1 cellular context compared by ENCODE assay signal in genomic region chr16:10578474-10579316, GRCh38.
A peak's percentile ranks its signal among the peaks of the same experiment; 100 is the strongest.
TF ChIP-seq lines count a peak whose summit lies in the region.

No MANE protein-coding gene starts in this region.

TF ChIP-seq in HepG2, 621 proteins besides CTCF, POLR2A, EP300 and RAD21 (continued from another document and continues in another):
- TF ChIP-seq HNF1B (CRISPR knock-in tag; IDR thresholded peaks at IDR 0.05) (peak; percentile 74), TFDP2 (CRISPR knock-in tag; IDR thresholded peaks at IDR 0.05) (peak; percentile 17; the same call in 1 of the 2 replicates), ASH2L (IDR thresholded peaks at IDR 0.05; ENCODE audit: insufficient read length, low read depth, low read length) (no peak), FOXP4 (CRISPR knock-in tag; IDR thresholded peaks at IDR 0.05) (peak; percentile 51; the same call in 1 of the 2 replicates), RCOR2 (CRISPR knock-in tag; IDR thresholded peaks at IDR 0.05) (no peak), FOXA3 (CRISPR knock-in tag; IDR thresholded peaks at IDR 0.05) (peak; percentile 60), RXRA (CRISPR knock-in tag; IDR thresholded peaks at IDR 0.05) (peak; percentile 65; the same call in 1 of the 2 replicates), BCL6 (CRISPR knock-in tag; IDR thresholded peaks at IDR 0.05) (peak; percentile 67; the same call in 1 of the 2 replicates), ZNF230 (CRISPR knock-in tag; IDR thresholded peaks at IDR 0.05) (no peak), ZNF121 (CRISPR knock-in tag; IDR thresholded peaks at IDR 0.05) (no peak), POLR2AphosphoS5 (IDR thresholded peaks at IDR 0.05; ENCODE audit: low read depth, low read length) (peak; percentile 60), ZNF292 (CRISPR knock-in tag; IDR thresholded peaks at IDR 0.05; ENCODE audit: borderline replicate concordance, low read depth) (peak; percentile 73; the same call in 1 of the 2 replicates), NCOA2 (CRISPR knock-in tag; IDR thresholded peaks at IDR 0.05) (peak; percentile 63), U2AF2 (IDR thresholded peaks at IDR 0.05; ENCODE audit: low read depth, low read length) (no peak), MED1 (CRISPR knock-in tag; IDR thresholded peaks at IDR 0.05) (peak; percentile 70), HMG20A (CRISPR knock-in tag; IDR thresholded peaks at IDR 0.05; ENCODE audit: borderline replicate concordance) (peak; percentile 63), ZNF792 (CRISPR knock-in tag; IDR thresholded peaks at IDR 0.05) (peak; percentile 72; the same call in 1 of the 2 replicates), KDM2A (CRISPR knock-in tag; IDR thresholded peaks at IDR 0.05; ENCODE audit: borderline replicate concordance, low read depth) (no peak), DZIP1 (CRISPR knock-in tag; IDR thresholded peaks at IDR 0.05) (no peak), NFAT5 (CRISPR knock-in tag; IDR thresholded peaks at IDR 0.05) (0 out of 2 replicates have a peak, but pooled peaks have one; percentile 22), ZNF776 (CRISPR knock-in tag; IDR thresholded peaks at IDR 0.05) (no peak), KAT7 (CRISPR knock-in tag; IDR thresholded peaks at IDR 0.05; ENCODE audit: borderline replicate concordance) (peak; percentile 77; the same call in 1 of the 2 replicates), ZGPAT (CRISPR knock-in tag; IDR thresholded peaks at IDR 0.05) (peak; percentile 73), ZBTB26 (CRISPR knock-in tag; IDR thresholded peaks at IDR 0.05; ENCODE audit: borderline replicate concordance) (peak; percentile 38; the same call in 1 of the 2 replicates), ZNF33B (CRISPR knock-in tag; IDR thresholded peaks at IDR 0.05) (0 out of 2 replicates have a peak, but pooled peaks have one; percentile 26), ZFP37 (CRISPR knock-in tag; IDR thresholded peaks at IDR 0.05; ENCODE audit: borderline replicate concordance) (no peak), FOXK1 (CRISPR knock-in tag; IDR thresholded peaks at IDR 0.05; ENCODE audit: borderline replicate concordance, low read depth) (peak; percentile 69; the same call in 1 of the 2 replicates), ZNF563 (CRISPR knock-in tag; IDR thresholded peaks at IDR 0.05) (peak; percentile 64; the same call in 1 of the 2 replicates), KLF13 (CRISPR knock-in tag; IDR thresholded peaks at IDR 0.05) (no peak), SKI (IDR thresholded peaks at IDR 0.05; ENCODE audit: partially characterized antibody) (peak; percentile 52), MTA1 (CRISPR knock-in tag; IDR thresholded peaks at IDR 0.05; ENCODE audit: borderline replicate concordance) (peak; percentile 82; the same call in 1 of the 2 replicates), HNRNPL (IDR thresholded peaks at IDR 0.05; ENCODE audit: low read depth, low read length) (0 out of 2 replicates have a peak, but pooled peaks have one; percentile 74), ERF (CRISPR knock-in tag; IDR thresholded peaks at IDR 0.05) (0 out of 2 replicates have a peak, but pooled peaks have one; percentile 44), STAG1 (CRISPR knock-in tag; IDR thresholded peaks at IDR 0.05) (0 out of 2 replicates have a peak, but pooled peaks have one; percentile 17), ZNF710 (CRISPR knock-in tag; IDR thresholded peaks at IDR 0.05; ENCODE audit: borderline replicate concordance) (0 out of 2 replicates have a peak, but pooled peaks have one; percentile 13), DMTF1 (CRISPR knock-in tag; IDR thresholded peaks at IDR 0.05) (no peak)
